ENCODE assay signal across 9 cellular contexts in the genomic region with DNA sequence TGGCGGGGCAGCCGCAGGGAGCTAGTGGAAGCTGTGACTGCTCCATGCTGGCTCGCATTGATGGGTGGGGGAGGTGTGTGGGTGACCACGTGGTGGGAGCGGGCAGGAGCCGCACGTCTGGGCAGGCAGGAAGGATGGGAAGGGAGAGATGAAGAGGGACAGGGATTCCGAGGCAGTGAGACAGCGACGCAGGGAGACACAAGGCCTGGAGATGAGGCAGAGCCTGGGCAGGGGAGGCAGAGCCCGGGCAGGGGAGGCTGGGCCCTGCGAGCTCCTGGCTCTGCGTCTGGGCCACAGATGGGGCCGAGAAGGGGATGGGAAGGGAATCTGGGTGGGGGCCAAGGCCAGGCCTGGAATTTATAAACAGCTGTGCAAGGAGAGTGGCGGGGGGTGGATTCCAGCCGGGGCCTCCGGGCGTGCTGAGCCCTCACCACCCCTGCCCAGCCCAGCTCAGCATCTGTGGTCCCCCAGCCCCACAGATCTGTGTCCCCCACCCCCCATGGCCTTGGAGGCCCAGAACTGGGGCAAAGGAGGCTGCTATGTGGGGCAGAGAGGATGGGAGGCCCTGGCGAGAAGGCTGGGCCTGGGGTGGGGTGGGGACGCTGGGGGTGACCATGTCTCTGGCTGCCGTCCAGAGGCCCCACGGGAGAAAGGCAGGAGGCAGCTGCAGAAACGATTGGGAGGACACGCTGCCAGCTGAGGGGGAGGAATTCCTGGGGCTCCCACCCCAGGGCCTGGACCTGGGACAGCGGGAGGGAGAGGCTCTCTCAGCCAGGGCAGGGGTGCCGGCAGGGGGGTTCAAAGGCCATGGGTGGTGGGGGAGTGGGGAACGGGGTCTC. TPM values are rescaled to one million over a fixed set of nuclear protein-coding genes. Genes with fewer than 3 reads are reported as not detected.
DNase-seq lines count a peak whose midpoint lies in the region; ATAC-seq lines count a peak whose summit lies in the region.
"Had no signal": no experiment of that assay in that cellular context is flagged by ENCODE, and none has a peak within 500 bp of the region (broad histone marks: within the 10 kb centered on the region; RNA-seq: fewer than 3 reads in every experiment).

No MANE protein-coding gene starts in this region.

- no peak for ATAC-seq in GM19395 (IDR thresholded peaks at IDR 0.05; ENCODE audit: unreplicated experiment)

- peaks cover 33% of the 10 kb centered on the region for H3K4me1 ChIP-seq in ACC112 (ENCODE audit: control insufficient read depth, insufficient read depth, low read length, unreplicated experiment)

- peak overlapping the region; percentile 57 for H3K4me3 ChIP-seq in ACC112 (ENCODE audit: low read depth, low read length)

- peak; percentile 94 for DNase-seq in NCI-H226
- DNase-seq in epidermal melanocyte (ENCODE audit: insufficient read length, low spot score): peak; percentile 43
- DNase-seq in mucosa of gallbladder (ENCODE audit: low spot score): peak; percentile 87
- no peak for DNase-seq in stimulated activated CD4-positive, alpha-beta T cell treated with anti-CD3 and anti-CD28 coated beads, Interleukin-4, amount 100 ng/mL, for 24 hours
- DNase-seq in activated naive CD4-positive, alpha-beta T cell treated with Interleukin-2 at 50 U/mL for 16 hours: no peak
- no peak for DNase-seq in NCI-H1105 treated with DMSO at 0.1 percent for 48 hours (lab: John Stamatoyannopoulos, UW)
- DNase-seq: DND-41 had no signal

- no peaks in the 10 kb centered on the region for H3K27me3 ChIP-seq in ACC112 (ENCODE audit: insufficient read depth, low read length)

- no peak overlapping the region for H2AFZ ChIP-seq in ACC112 (ENCODE audit: low read length, unreplicated experiment)

- peaks cover 5% of the 10 kb centered on the region; the same call in 1 of the 2 replicates for H3K36me3 ChIP-seq in ACC112 (ENCODE audit: insufficient read depth, low read length)

- H3K79me2 ChIP-seq in ACC112 (ENCODE audit: control insufficient read depth, insufficient read depth, low read length, unreplicated experiment): peaks cover 48% of the 10 kb centered on the region

- peak overlapping the region; percentile 87 for H3K27ac ChIP-seq in ACC112 (ENCODE audit: low read depth, low read length)

RNA-seq across cellular contexts. Expression of gene EHD2, which starts 6.0 kb away (rescaled TPM):
- 81.2 TPM for total RNA-seq in mucosa of gallbladder

RNA-seq across cellular contexts. Expression of gene NOP53, which starts 26.1 kb away (rescaled TPM):
- total RNA-seq in mucosa of gallbladder: 253 TPM

RNA-seq across cellular contexts. Expression of gene SELENOW, which starts 59.2 kb away (rescaled TPM):
- 469 TPM for total RNA-seq in mucosa of gallbladder

Comparison
In these comparisons a context has a peak if more than half of its experiments do, and no peak if none do; other contexts are left out.
1. DNase-seq: peak in NCI-H226 (single experiment), epidermal melanocyte (single experiment) and mucosa of gallbladder (single experiment); none in stimulated activated CD4-positive, alpha-beta T cell treated with anti-CD3 and anti-CD28 coated beads, Interleukin-4, amount 100 ng/mL, for 24 hours (single experiment), activated naive CD4-positive, alpha-beta T cell treated with Interleukin-2 at 50 U/mL for 16 hours (single experiment) and NCI-H1105 treated with DMSO at 0.1 percent for 48 hours (single experiment).